ENCODE assay signal across 20 cellular contexts in the genomic region with DNA sequence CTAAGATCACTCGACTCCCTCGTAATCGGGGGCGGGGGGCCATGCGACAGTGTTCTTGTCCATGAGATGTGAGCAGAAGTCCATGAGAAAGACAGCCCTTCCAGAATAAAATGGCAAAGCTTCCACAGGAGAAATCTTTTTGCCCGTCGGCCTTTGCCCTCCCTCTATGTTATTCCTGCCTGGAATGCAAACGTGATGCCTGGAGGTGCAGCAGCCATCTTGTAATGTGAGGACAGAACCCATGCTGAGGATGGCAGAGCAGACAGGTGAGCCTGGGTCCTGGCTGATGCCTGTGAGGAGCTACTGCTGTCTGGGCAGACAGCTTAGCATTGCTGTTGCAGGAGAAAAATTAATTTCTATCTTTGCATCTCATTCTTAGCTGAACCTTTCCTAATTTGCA. TPM values are rescaled to one million over a fixed set of nuclear protein-coding genes. Genes with fewer than 3 reads are reported as not detected.
DNase-seq lines count a peak whose midpoint lies in the region; ATAC-seq, FAIRE-seq and TF ChIP-seq lines count a peak whose summit lies in the region.
"Had no signal": no experiment of that assay in that cellular context is flagged by ENCODE, and none has a peak within 500 bp of the region (broad histone marks: within the 10 kb centered on the region; RNA-seq: fewer than 3 reads in every experiment).

No MANE protein-coding gene starts in this region.

- POLR2A ChIA-PET in activated CD4-positive, alpha-beta T cell treated with anti-CD3 and anti-CD28 coated beads, Interleukin-2, amount 10 ng/mL, durations not matched to agents 7 days and 5 days (lab: Charles Lee) = no interaction called here
- POLR2A ChIA-PET in H1 (lab: Charles Lee; ENCODE audit: partially characterized antibody) = interaction anchor here (1.1 kb wide), 1 partner anchor 10 kb away, joined by 3 read pairs; no protein-coding TSS in a partner anchor

- H3K27ac Mint-ChIP-seq in activated CD4-positive, alpha-beta T cell treated with anti-CD3 and anti-CD28 coated beads, Interleukin-2, amount 10 ng/mL, durations not matched to agents 7 days and 5 days = peak overlapping the region; percentile 91
- no peak overlapping the region for H3K27ac Mint-ChIP-seq in H9
- H3K27ac Mint-ChIP-seq: GM23338 had no signal

- no peaks in the 10 kb centered on the region for H3K9me3 Mint-ChIP-seq in activated CD4-positive, alpha-beta T cell treated with anti-CD3 and anti-CD28 coated beads, Interleukin-2, amount 10 ng/mL, durations not matched to agents 7 days and 5 days
- H3K9me3 Mint-ChIP-seq in H9 = no peaks in the 10 kb centered on the region

- no peak for FAIRE-seq in H1 (lab: Jason Lieb, UNC)
- FAIRE-seq: A549, D721Med, GM12892 had no signal

- H4K91ac ChIP-seq in H9 (ENCODE audit: insufficient read length, low read depth, low read length) (no peak overlapping the region), H1 (replicated peaks; ENCODE audit: insufficient read length, low read length) (no peak overlapping the region)

- H3K18ac ChIP-seq in H9 (ENCODE audit: insufficient read length, low read depth, low read length) (no peak overlapping the region), H1 (ENCODE audit: extremely low read depth, low read length) (no peak overlapping the region)

- H2AK5ac ChIP-seq in H9 (ENCODE audit: insufficient read length, low read length) (no peak overlapping the region), H1 (ENCODE audit: low read depth, low read length) (no peak overlapping the region)

- H3K79me1 ChIP-seq in H9 (ENCODE audit: insufficient read depth, low read depth, low read length, poor library complexity, severe bottlenecking) (no peaks in the 10 kb centered on the region), H1 (ENCODE audit: low read depth, low read length) (no peaks in the 10 kb centered on the region)

- H3K4me1 Mint-ChIP-seq in activated CD4-positive, alpha-beta T cell treated with anti-CD3 and anti-CD28 coated beads, Interleukin-2, amount 10 ng/mL, durations not matched to agents 7 days and 5 days = peaks cover 31% of the 10 kb centered on the region
- peaks cover 6 to 7% of the 10 kb centered on the region in 2 experiments for H3K4me1 Mint-ChIP-seq in H9

- no peak overlapping the region for H2BK5ac ChIP-seq in H9 (ENCODE audit: insufficient read length, low read length)
- no peak overlapping the region for H2BK5ac ChIP-seq in H1 (ENCODE audit: low read depth, low read length)

- no peak for TF ChIP-seq EP300 in H1 (IDR thresholded peaks at IDR 0.05; ENCODE audit: borderline replicate concordance in 1 of 2, low read depth in 2 of 2, low read length in 2 of 2)

- H3K4me3 ChIP-seq in BLaER1 (no peak overlapping the region), H1 (ENCODE audit: extremely low read depth in 1 of 4, insufficient read depth in 2 of 4, low read depth in 3 of 4, low read length in 4 of 4) (no peak overlapping the region), H7 (ENCODE audit: insufficient read depth, low read depth, low read length) (no peak overlapping the region)
- H3K4me3 ChIP-seq: A549, GM23338, MG63 had no signal

- H3K9me3 ChIP-seq in BLaER1 (0 out of 2 replicates have a peak, but pooled peaks cover 8% of the 10 kb centered on the region), H9 (ENCODE audit: control insufficient read depth, low read depth, low read length) (no peaks in the 10 kb centered on the region), H1 (ENCODE audit: insufficient read depth in 2 of 2, low read depth in 1 of 2, low read length in 1 of 2) (no peaks in the 10 kb centered on the region)
- H3K9me3 ChIP-seq: A549, MG63 had no signal

- H3K9ac ChIP-seq in BLaER1 = peak overlapping the region; percentile 75
- no peak overlapping the region for H3K9ac ChIP-seq in H9 (ENCODE audit: extremely low read depth, insufficient read length, low read length)
- H3K9ac ChIP-seq in H1 (replicated peaks in 1 of 4; ENCODE audit: extremely low read depth in 1 of 4, low read depth in 3 of 4, low read length in 3 of 4) = no peak overlapping the region

- H2BK15ac ChIP-seq in H9 (ENCODE audit: low read depth, low read length) (no peak overlapping the region), H1 (ENCODE audit: low read length) (no peak overlapping the region)

- CTCF ChIA-PET in activated CD4-positive, alpha-beta T cell treated with anti-CD3 and anti-CD28 coated beads, Interleukin-2, amount 10 ng/mL, durations not matched to agents 7 days and 5 days (lab: Charles Lee) = no interaction called here
- CTCF ChIA-PET in H1 (lab: Charles Lee; ENCODE audit: partially characterized antibody) = interaction anchor here (1.5 kb wide), 1 partner anchor 74 kb away, joined by 5 read pairs; no protein-coding TSS in a partner anchor

- peak overlapping the region; percentile 13 for H3K4me3 Mint-ChIP-seq in activated CD4-positive, alpha-beta T cell treated with anti-CD3 and anti-CD28 coated beads, Interleukin-2, amount 10 ng/mL, durations not matched to agents 7 days and 5 days
- H3K4me3 Mint-ChIP-seq in H9 = no peak overlapping the region
- H3K4me3 Mint-ChIP-seq: GM23338 had no signal

- H3K79me2 ChIP-seq in H9 (ENCODE audit: insufficient read depth, low read length) = no peaks in the 10 kb centered on the region
- H3K79me2 ChIP-seq in H1 (ENCODE audit: control insufficient read depth in 1 of 2, insufficient read depth in 2 of 2, low read length in 2 of 2) = no peaks in the 10 kb centered on the region

- H3K23me2 ChIP-seq in H9 (ENCODE audit: insufficient read length, low read depth, low read length, poor library complexity, severe bottlenecking) = no peaks in the 10 kb centered on the region
- no peaks in the 10 kb centered on the region for H3K23me2 ChIP-seq in H1 (ENCODE audit: low read depth, low read length)

- peaks cover 21% of the 10 kb centered on the region for H3K36me3 Mint-ChIP-seq in activated CD4-positive, alpha-beta T cell treated with anti-CD3 and anti-CD28 coated beads, Interleukin-2, amount 10 ng/mL, durations not matched to agents 7 days and 5 days (ENCODE audit: low read depth)
- H3K36me3 Mint-ChIP-seq in H9 (ENCODE audit: insufficient read depth in 1 of 3, low read depth in 3 of 3) = no peaks in the 10 kb centered on the region

- H3K36me3 ChIP-seq in BLaER1 = peaks cover 23% of the 10 kb centered on the region
- no peaks in the 10 kb centered on the region for H3K36me3 ChIP-seq in H1 (ENCODE audit: control insufficient read depth in 2 of 4, insufficient read depth in 4 of 4, low read length in 3 of 4)
- H3K36me3 ChIP-seq in H7 (replicated peaks; ENCODE audit: control insufficient read depth, insufficient read depth, low read length) = no peaks in the 10 kb centered on the region

- H3K23ac ChIP-seq in H9 (ENCODE audit: insufficient read length, low read depth, low read length) (no peak overlapping the region), H1 (ENCODE audit: insufficient read length) (no peak overlapping the region)

- DNase-seq in activated CD4-positive, alpha-beta T cell treated with anti-CD3 and anti-CD28 coated beads, Interleukin-2, amount 10 ng/mL, durations not matched to agents 7 days and 5 days = no peak
- DNase-seq in activated CD4-positive, alpha-beta T cell treated with anti-CD3 and anti-CD28 coated beads for 4 hours = no peak
- DNase-seq in H9 (peak; percentile 8), H1 (ENCODE audit: low read depth in 1 of 2, low spot score in 2 of 2) (no peak), H7 (no peak)
- DNase-seq: DMS79 treated with DMSO at 0.1 percent for 48 hours, GDM1, KG1, MG63, NCI-H1092 treated with DMSO at 0.1 percent for 48 hours, NCI-H1694, NCI-H69, PC-3 had no signal

- H3K4ac ChIP-seq in H9 (ENCODE audit: low read depth, low read length) (no peak overlapping the region), H1 (replicated peaks; ENCODE audit: insufficient read length, low read depth, low read length) (no peak overlapping the region)

- no peak overlapping the region for H2AFZ ChIP-seq in H9 (ENCODE audit: low read length)
- no peak overlapping the region for H2AFZ ChIP-seq in H1 (ENCODE audit: low read length)

- H3K27me3 ChIP-seq in BLaER1 (no peaks in the 10 kb centered on the region), H9 (ENCODE audit: insufficient read depth, low read length) (no peaks in the 10 kb centered on the region), H1 (replicated peaks in 1 of 4; ENCODE audit: control insufficient read depth in 3 of 4, extremely low read depth in 1 of 4, insufficient read depth in 3 of 4, low read length in 3 of 4) (no peaks in the 10 kb centered on the region), H7 (ENCODE audit: control insufficient read depth, insufficient read depth, low read length) (no peaks in the 10 kb centered on the region; the same call in 1 of the 2 replicates)
- H3K27me3 ChIP-seq: MG63 had no signal

- TF ChIP-seq CTCF in H9 (conservative IDR thresholded peaks at IDR 0.05) (no peak), H1 (IDR thresholded peaks at IDR 0.05; ENCODE audit: control extremely low read depth in 1 of 3, insufficient read depth in 1 of 3, low read depth in 1 of 3, low read length in 3 of 3) (no peak)

- H4K20me1 ChIP-seq in BLaER1 = no peaks in the 10 kb centered on the region
- no peaks in the 10 kb centered on the region for H4K20me1 ChIP-seq in H9 (ENCODE audit: control insufficient read depth, insufficient read depth, insufficient read length)
- H4K20me1 ChIP-seq in H1 (replicated peaks in 1 of 2; ENCODE audit: control insufficient read depth in 1 of 2, insufficient read depth in 2 of 2, low read length in 2 of 2) = no peaks in the 10 kb centered on the region

- no peak for TF ChIP-seq RAD21 in H1 (IDR thresholded peaks at IDR 0.05 in 1 of 2, conservative IDR thresholded peaks at IDR 0.05 in 1 of 2; ENCODE audit: low read depth in 2 of 2, low read length in 2 of 2)

- H4K8ac ChIP-seq in H9 (replicated peaks; ENCODE audit: insufficient read length, low read depth, low read length) (no peak overlapping the region), H1 (ENCODE audit: extremely low read depth, insufficient read depth, low read length) (no peak overlapping the region)

- H2BK120ac ChIP-seq in H9 (ENCODE audit: low read depth, low read length, poor library complexity, severe bottlenecking) = no peak overlapping the region
- no peak overlapping the region for H2BK120ac ChIP-seq in H1 (replicated peaks; ENCODE audit: low read depth, low read length)

- ATAC-seq in GM19455 (IDR thresholded peaks at IDR 0.05; ENCODE audit: unreplicated experiment) (no peak), GM19351 (IDR thresholded peaks at IDR 0.05; ENCODE audit: unreplicated experiment) (no peak)
- ATAC-seq: PC-3 had no signal

- H3K4me2 ChIP-seq in BLaER1 (peak overlapping the region; percentile 94), H9 (ENCODE audit: insufficient read depth, insufficient read length, low read length) (no peak overlapping the region), H1 (ENCODE audit: insufficient read depth in 1 of 2, low read depth in 2 of 2, low read length in 2 of 2) (no peak overlapping the region)
- H3K4me2 ChIP-seq: A549, GM23338 had no signal

- no peak for TF ChIP-seq POLR2A in H1 (IDR thresholded peaks at IDR 0.05; ENCODE audit: control extremely low read depth in 1 of 2, low read depth in 2 of 2, low read length in 2 of 2)

- H3K4me1 ChIP-seq in BLaER1 (peaks cover 47% of the 10 kb centered on the region), H9 (ENCODE audit: insufficient read depth, low read length) (no peaks in the 10 kb centered on the region), H1 (replicated peaks in 1 of 4; ENCODE audit: control insufficient read depth in 3 of 4, insufficient read depth in 4 of 4, low read length in 3 of 4) (peaks cover 0 to 5% (median 1%) of the 10 kb centered on the region in 4 experiments; a peak in 1 of 7 replicates)
- H3K4me1 ChIP-seq: A549 had no signal

- H3K56ac ChIP-seq in H9 (ENCODE audit: insufficient read length, low read depth, low read length) (no peak overlapping the region), H1 (replicated peaks; ENCODE audit: insufficient read length, low read depth, low read length) (no peak overlapping the region)

- H3K14ac ChIP-seq in H9 (ENCODE audit: insufficient read depth, low read length) (no peak overlapping the region), H1 (ENCODE audit: insufficient read length) (no peak overlapping the region)

- H4K5ac ChIP-seq in H9 (ENCODE audit: insufficient read length, low read depth, low read length) = no peak overlapping the region
- H4K5ac ChIP-seq in H1 (ENCODE audit: insufficient read length, low read depth, low read length) = no peak overlapping the region

- no CpG with 5 or more reads among the region's 8 CpGs for WGBS in H9 (ENCODE audit: extremely low coverage, insufficient read length, low lambda C conversion rate)
- WGBS in H1 (ENCODE audit: extremely low coverage in 1 of 2, insufficient coverage in 1 of 2, insufficient read length in 1 of 2, insufficient replicate concordance in 2 of 2, low coverage in 1 of 2, low lambda C conversion rate in 2 of 2, missing lambda C conversion rate in 1 of 2), 2 experiments = 90% methylated on average over 7 of the region's 8 CpGs; no CpG with 5 or more reads in 1 of the 2 experiments

- no peak overlapping the region for H2BK20ac ChIP-seq in H9 (ENCODE audit: low read depth, low read length, poor library complexity, severe bottlenecking)
- H2BK20ac ChIP-seq in H1 (ENCODE audit: low read length) = no peak overlapping the region

- no peak overlapping the region for H2BK12ac ChIP-seq in H9 (ENCODE audit: insufficient read length, low read depth, low read length)
- no peak overlapping the region for H2BK12ac ChIP-seq in H1 (ENCODE audit: low read depth, low read length)

- H3T11ph ChIP-seq in H9 (ENCODE audit: low read length) = no peak overlapping the region

- H3K27me3 Mint-ChIP-seq in activated CD4-positive, alpha-beta T cell treated with anti-CD3 and anti-CD28 coated beads, Interleukin-2, amount 10 ng/mL, durations not matched to agents 7 days and 5 days = no peaks in the 10 kb centered on the region
- no peaks in the 10 kb centered on the region for H3K27me3 Mint-ChIP-seq in H9 (ENCODE audit: low read depth)

- H3K27ac ChIP-seq in BLaER1 (peak overlapping the region; percentile 83), H9 (ENCODE audit: insufficient read length, low read depth, low read length) (no peak overlapping the region), H1 (ENCODE audit: low read depth, low read length) (no peak overlapping the region)
- H3K27ac ChIP-seq: A549 had no signal

RNA-seq across cellular contexts. Expression of a gene that starts 17.2 kb away (rescaled TPM):
- 10 to 100 TPM; 52.7 to 53.9 TPM for total RNA-seq in activated CD4-positive, alpha-beta T cell treated with anti-CD3 and anti-CD28 coated beads, Interleukin-2, amount 10 ng/mL, durations not matched to agents 7 days and 5 days
- total RNA-seq in H9 (2021) = 34.6 and 35.3 TPM in 2 replicates
- total RNA-seq in H1 (2021; fragmentation: NEBNext Ultra II Directional; extraction: Animal tissue kit (Norgen Biotek cat#: 25700)) = 20.1 and 22.0 TPM in 2 replicates
- polyA plus RNA-seq in H1 (2011; rRNA removed) = 23.2 and 28.3 TPM in 2 replicates
- polyA plus RNA-seq in H1 (2011; cell fraction: cytosol; rRNA removed) = 31.6 TPM
- polyA plus RNA-seq in H1 (2011; cell fraction: nucleus; rRNA removed) = 14.9 TPM
- 20.7 to 22.9 TPM (median 21.2 TPM) in 4 replicates for polyA plus RNA-seq in H1 (2012, experiment 1 of 2)
- polyA plus RNA-seq in H1 (2012, experiment 2 of 2) = 17.4 TPM
- 20.8 TPM for polyA plus RNA-seq in H1 (2013, experiment 1 of 2)
- 18.7 TPM for polyA plus RNA-seq in H1 (2013, experiment 2 of 2)
- polyA minus RNA-seq in H1 (2011; rRNA and poly(A)+ RNA removed) = 2.9 and 3.3 TPM in 2 replicates
- 8.4 TPM for polyA minus RNA-seq in H1 (2011; cell fraction: cytosol; rRNA and poly(A)+ RNA removed)
- 14.7 TPM for polyA minus RNA-seq in H1 (2011; cell fraction: nucleus; rRNA and poly(A)+ RNA removed)
- total RNA-seq in H7 (2014; rRNA removed; shearing (Covaris generic)) = 5.7 and 11.6 TPM in 2 replicates
